In genomic region chr11:36452987-36453386, GRCh38 we compare ENCODE assay signal across 11 cellular contexts. TPM values are rescaled to one million over a fixed set of nuclear protein-coding genes. Genes with fewer than 3 reads are reported as not detected.
DNase-seq lines count a peak whose midpoint lies in the region; ATAC-seq and TF ChIP-seq lines count a peak whose summit lies in the region.
"Had no signal": no experiment of that assay in that cellular context is flagged by ENCODE, and none has a peak within 500 bp of the region (broad histone marks: within the 10 kb centered on the region; RNA-seq: fewer than 3 reads in every experiment).

No MANE protein-coding gene starts in this region.

- H2AFZ ChIP-seq in smooth muscle cell (ENCODE audit: low read depth) = no peak overlapping the region

- 4% methylated on average over 1 of the region's 1 CpG for WGBS in smooth muscle cell (ENCODE audit: low lambda C conversion rate)

- H3K4me3 Mint-ChIP-seq in activated T-cell treated with anti-CD3 and anti-CD28 coated beads, Interleukin-2, amount 50 U/mL, for 24 hours = no peak overlapping the region
- no peak overlapping the region for H3K4me3 Mint-ChIP-seq in stimulated activated naive B cell treated with anti-CD40 and anti-IgM and Interleukin-4, amounts not matched to agents 10 μg/mL and 1 μg/mL and 100 μg/mL, for 72 hours

- no peaks in the 10 kb centered on the region for H3K79me2 ChIP-seq in smooth muscle cell (ENCODE audit: low read depth)

- no peaks in the 10 kb centered on the region for H3K36me3 ChIP-seq in smooth muscle cell (ENCODE audit: low read depth)

- ATAC-seq in HG03045 (IDR thresholded peaks at IDR 0.05; ENCODE audit: unreplicated experiment) = no peak
- no peak for ATAC-seq in stimulated activated naive B cell treated with anti-CD40 and anti-IgM and Interleukin-4, amounts not matched to agents 10 μg/mL and 1 μg/mL and 100 μg/mL, for 72 hours (replicated peaks)

- H3K9me3 ChIP-seq in smooth muscle cell (replicated peaks; ENCODE audit: low read depth) = no peaks in the 10 kb centered on the region

- H3K27me3 ChIP-seq in smooth muscle cell (ENCODE audit: low read depth) = no peaks in the 10 kb centered on the region

- no peaks in the 10 kb centered on the region for H3K9me3 Mint-ChIP-seq in activated T-cell treated with anti-CD3 and anti-CD28 coated beads, Interleukin-2, amount 50 U/mL, for 24 hours
- no peaks in the 10 kb centered on the region for H3K9me3 Mint-ChIP-seq in stimulated activated naive B cell treated with anti-CD40 and anti-IgM and Interleukin-4, amounts not matched to agents 10 μg/mL and 1 μg/mL and 100 μg/mL, for 72 hours

- peak overlapping the region; percentile 42 for H3K27ac Mint-ChIP-seq in activated T-cell treated with anti-CD3 and anti-CD28 coated beads, Interleukin-2, amount 50 U/mL, for 24 hours
- H3K27ac Mint-ChIP-seq in stimulated activated naive B cell treated with anti-CD40 and anti-IgM and Interleukin-4, amounts not matched to agents 10 μg/mL and 1 μg/mL and 100 μg/mL, for 72 hours = no peak overlapping the region

- no peak for DNase-seq in activated T-cell treated with anti-CD3 and anti-CD28 coated beads, Interleukin-2, amount 50 U/mL, for 24 hours
- no peak for DNase-seq in activated T-cell treated with anti-CD3 and anti-CD28 coated beads, Interleukin-2, amount 50 U/mL, for 48 hours
- peak; percentile 45 for DNase-seq in OCI-M1 (lab: John Stamatoyannopoulos, UW)
- DNase-seq in caudate nucleus (lab: John Stamatoyannopoulos, UW) = no peak
- no peak for DNase-seq in smooth muscle cell (lab: John Stamatoyannopoulos, UW; ENCODE audit: unreplicated experiment)
- DNase-seq in NCI-H526 (lab: John Stamatoyannopoulos, UW) = no peak
- no peak for DNase-seq in stimulated activated naive B cell treated with anti-CD40 and anti-IgM and Interleukin-4, amounts not matched to agents 10 μg/mL and 1 μg/mL and 100 μg/mL, for 72 hours
- DNase-seq: activated CD4-positive, alpha-beta T cell treated with anti-CD3 and anti-CD28 coated beads, Interleukin-2, amount 50 U/mL, for 4 hours; GOT3; SHP77 had no signal

- H3K27me3 Mint-ChIP-seq in activated T-cell treated with anti-CD3 and anti-CD28 coated beads, Interleukin-2, amount 50 U/mL, for 24 hours = no peaks in the 10 kb centered on the region
- H3K27me3 Mint-ChIP-seq in stimulated activated naive B cell treated with anti-CD40 and anti-IgM and Interleukin-4, amounts not matched to agents 10 μg/mL and 1 μg/mL and 100 μg/mL, for 72 hours = no peaks in the 10 kb centered on the region

- peak overlapping the region; percentile 52 for H3K4me2 ChIP-seq in smooth muscle cell

- H3K4me3 ChIP-seq in smooth muscle cell = no peak overlapping the region

- H3K9ac ChIP-seq in smooth muscle cell (ENCODE audit: low read depth) = no peak overlapping the region

- H3K27ac ChIP-seq in caudate nucleus (ENCODE audit: low read depth, low read length) (peak overlapping the region; percentile 27), smooth muscle cell (ENCODE audit: low read depth) (peak overlapping the region; percentile 99)

- H4K20me1 ChIP-seq in smooth muscle cell (ENCODE audit: low read depth) = no peaks in the 10 kb centered on the region

- peaks cover 53% of the 10 kb centered on the region for H3K4me1 ChIP-seq in smooth muscle cell (ENCODE audit: low read depth)

- H3F3A ChIP-seq in smooth muscle cell (ENCODE audit: low read depth) = peaks cover 27% of the 10 kb centered on the region

- peaks cover 41% of the 10 kb centered on the region for H3K4me1 Mint-ChIP-seq in activated T-cell treated with anti-CD3 and anti-CD28 coated beads, Interleukin-2, amount 50 U/mL, for 24 hours (ENCODE audit: low read depth)
- H3K4me1 Mint-ChIP-seq in stimulated activated naive B cell treated with anti-CD40 and anti-IgM and Interleukin-4, amounts not matched to agents 10 μg/mL and 1 μg/mL and 100 μg/mL, for 72 hours = peaks cover 22 to 47% of the 10 kb centered on the region in 2 donors

- H3K36me3 Mint-ChIP-seq in activated T-cell treated with anti-CD3 and anti-CD28 coated beads, Interleukin-2, amount 50 U/mL, for 24 hours (ENCODE audit: low read depth) = peaks cover 17% of the 10 kb centered on the region
- peaks cover 20 to 62% of the 10 kb centered on the region in 2 donors for H3K36me3 Mint-ChIP-seq in stimulated activated naive B cell treated with anti-CD40 and anti-IgM and Interleukin-4, amounts not matched to agents 10 μg/mL and 1 μg/mL and 100 μg/mL, for 72 hours

- TF ChIP-seq CTCF in smooth muscle cell (IDR thresholded peaks at IDR 0.05; ENCODE audit: borderline replicate concordance, insufficient read depth, poor library complexity, severe bottlenecking) = no peak

RNA-seq across cellular contexts. Expression of gene TRAF6, which starts 57.1 kb away (rescaled TPM):
- total RNA-seq in smooth muscle cell = 18.9 and 19.7 TPM in 2 replicates
- 9.9 and 14.7 TPM in 2 replicates for polyA plus RNA-seq in smooth muscle cell
